23 cellular contexts compared by ENCODE assay signal in genomic region chr20:6679086-6679485, GRCh38.
"Had no signal": no experiment of that assay in that cellular context is flagged by ENCODE, and none has a peak within 500 bp of the region (broad histone marks: within the 10 kb centered on the region; RNA-seq: fewer than 3 reads in every experiment).

No MANE protein-coding gene starts in this region.

- ATAC-seq: gastroesophageal sphincter; left lobe of liver; natural killer cell treated with Interleukin-12 subunit alpha and Interleukin-12 subunit beta and Interleukin-15 and Interleukin-18, amount 100 ng/mL, for 72 hours; sciatic nerve; stimulated activated memory B cell treated with anti-CD40 and anti-IgM and Interleukin-4, amounts not matched to agents 10 μg/mL and 1 μg/mL and 100 μg/mL, for 72 hours had no signal

- H3K27ac ChIP-seq: colonic mucosa, esophagus muscularis mucosa, gastroesophageal sphincter, neural progenitor cell, prostate gland, spleen, testis, tibial nerve had no signal

- H3K4me3 ChIP-seq: colonic mucosa, esophagus muscularis mucosa, gastroesophageal sphincter, neural progenitor cell, pancreas, prostate gland, spleen, testis, tibial nerve had no signal

- H3K27ac Mint-ChIP-seq: natural killer cell treated with Interleukin-12 subunit alpha and Interleukin-12 subunit beta and Interleukin-15 and Interleukin-18, amount 100 ng/mL, for 72 hours; neural progenitor cell; stimulated activated memory B cell treated with anti-CD40 and anti-IgM and Interleukin-4, amounts not matched to agents 10 μg/mL and 1 μg/mL and 100 μg/mL, for 72 hours; stimulated activated naive CD8-positive, alpha-beta T cell treated with anti-CD3 and anti-CD28 coated beads, Interleukin-15, Interleukin-2, amounts not matched to agents 100 ng/mL and 50 ng/mL, for 24 hours had no signal

- H3K9ac ChIP-seq: neural progenitor cell had no signal

- H3K4me1 ChIP-seq: colonic mucosa, esophagus muscularis mucosa, gastroesophageal sphincter, neural progenitor cell, pancreas, prostate gland, spleen, testis, tibial nerve had no signal

- H3K27me3 ChIP-seq: colonic mucosa, esophagus muscularis mucosa, neural progenitor cell, spleen, testis, tibial nerve had no signal

- DNase-seq: caudate nucleus; colonic mucosa; effector CD4-positive, alpha-beta T cell; glutamatergic neuron; kidney glomerular epithelial cell; mammary epithelial cell; nucleus accumbens; pancreas; spleen; stimulated activated CD4-positive, alpha-beta T cell treated with anti-CD3 and anti-CD28 coated beads, Interleukin-15, amount 100 ng/mL, for 24 hours; stimulated activated CD4-positive, alpha-beta T cell treated with anti-CD3 and anti-CD28 coated beads, Interleukin-1b, Interleukin-23, amount 100 ng/mL, for 48 hours; stimulated activated CD4-positive, alpha-beta T cell treated with anti-CD3 and anti-CD28 coated beads, Interleukin-4, amount 100 ng/mL, for 24 hours; testis had no signal

- H3K27me3 Mint-ChIP-seq: stimulated activated memory B cell treated with anti-CD40 and anti-IgM and Interleukin-4, amounts not matched to agents 10 μg/mL and 1 μg/mL and 100 μg/mL, for 72 hours; stimulated activated naive CD8-positive, alpha-beta T cell treated with anti-CD3 and anti-CD28 coated beads, Interleukin-15, Interleukin-2, amounts not matched to agents 100 ng/mL and 50 ng/mL, for 24 hours had no signal

- H3K4me1 Mint-ChIP-seq: stimulated activated memory B cell treated with anti-CD40 and anti-IgM and Interleukin-4, amounts not matched to agents 10 μg/mL and 1 μg/mL and 100 μg/mL, for 72 hours had no signal

- H3K4me3 Mint-ChIP-seq: natural killer cell treated with Interleukin-12 subunit alpha and Interleukin-12 subunit beta and Interleukin-15 and Interleukin-18, amount 100 ng/mL, for 72 hours; neural progenitor cell; stimulated activated memory B cell treated with anti-CD40 and anti-IgM and Interleukin-4, amounts not matched to agents 10 μg/mL and 1 μg/mL and 100 μg/mL, for 72 hours; stimulated activated naive CD8-positive, alpha-beta T cell treated with anti-CD3 and anti-CD28 coated beads, Interleukin-15, Interleukin-2, amounts not matched to agents 100 ng/mL and 50 ng/mL, for 24 hours had no signal

- H3K9me3 ChIP-seq: colonic mucosa, esophagus muscularis mucosa, gastroesophageal sphincter, pancreas, prostate gland, spleen, testis, tibial nerve had no signal

- H3K36me3 ChIP-seq: colonic mucosa, esophagus muscularis mucosa, gastroesophageal sphincter, neural progenitor cell, pancreas, prostate gland, spleen, tibial nerve had no signal

- H3K36me3 Mint-ChIP-seq: natural killer cell treated with Interleukin-12 subunit alpha and Interleukin-12 subunit beta and Interleukin-15 and Interleukin-18, amount 100 ng/mL, for 72 hours; neural progenitor cell; stimulated activated memory B cell treated with anti-CD40 and anti-IgM and Interleukin-4, amounts not matched to agents 10 μg/mL and 1 μg/mL and 100 μg/mL, for 72 hours had no signal

- H3K9me3 Mint-ChIP-seq: neural progenitor cell; stimulated activated naive CD8-positive, alpha-beta T cell treated with anti-CD3 and anti-CD28 coated beads, Interleukin-15, Interleukin-2, amounts not matched to agents 100 ng/mL and 50 ng/mL, for 24 hours had no signal
